Comparison of ENCODE assay signal across 1 cellular context in the genomic region with DNA sequence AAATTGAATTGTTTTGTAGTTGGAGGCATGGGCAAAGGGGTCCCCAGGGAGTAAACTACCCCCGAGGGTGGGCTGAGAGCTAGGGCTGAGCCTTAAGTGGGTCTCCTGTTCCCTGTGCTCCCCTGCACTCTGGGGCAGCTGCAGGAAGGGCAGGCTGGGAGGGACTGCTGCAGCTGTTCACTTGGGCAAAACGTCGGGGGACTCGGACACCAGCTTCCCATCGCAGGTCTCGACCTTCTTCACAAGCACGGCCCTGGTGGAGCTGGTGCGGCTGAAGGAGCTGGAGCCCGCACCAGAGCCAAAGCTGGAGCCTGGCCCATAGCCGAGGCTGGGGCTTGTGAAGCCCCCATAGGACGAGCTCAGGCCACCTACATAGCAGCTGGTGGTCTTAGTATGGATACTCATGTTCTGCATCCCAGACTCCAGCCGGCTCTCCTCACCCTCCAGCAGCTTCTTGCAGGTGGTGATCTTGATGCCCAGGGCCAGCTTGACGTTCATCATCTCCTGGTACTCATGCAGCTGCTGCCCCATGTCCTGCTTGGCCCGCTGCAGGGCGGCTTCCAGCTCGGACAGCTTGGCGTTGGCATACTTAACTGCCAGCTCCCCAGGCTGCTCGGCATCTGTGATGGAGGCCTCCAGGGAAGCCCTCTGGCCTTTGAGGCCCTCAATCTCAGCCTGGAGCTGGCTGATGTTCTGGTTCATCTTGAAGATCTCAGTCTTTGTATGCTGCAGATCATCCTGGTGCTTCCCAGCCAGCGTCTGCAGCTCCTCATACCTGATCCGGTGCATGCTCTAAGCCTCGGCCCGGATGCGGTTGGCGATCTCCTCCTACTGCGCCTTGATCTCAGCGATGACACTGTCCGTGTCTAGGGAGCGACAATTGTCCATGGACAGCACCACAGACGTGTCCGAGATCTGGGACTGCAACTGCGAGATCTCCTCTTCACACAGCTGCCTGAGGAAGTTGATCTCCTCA.
TF ChIP-seq lines count a peak whose summit lies in the region.

No MANE protein-coding gene starts in this region.

TF ChIP-seq in H1, 55 proteins besides CTCF, POLR2A, EP300 and RAD21:
- TF ChIP-seq GABPA (IDR thresholded peaks at IDR 0.05; ENCODE audit: borderline replicate concordance, insufficient read depth, low read length) (no peak), SRF (IDR thresholded peaks at IDR 0.05; ENCODE audit: low read depth, low read length) (no peak), SIX5 (IDR thresholded peaks at IDR 0.05; ENCODE audit: low read depth, low read length) (no peak), SIN3A (conservative IDR thresholded peaks at IDR 0.05 in 1 of 2, IDR thresholded peaks at IDR 0.05 in 1 of 2; ENCODE audit: low read depth in 1 of 2, low read length in 2 of 2) (no peak), SAP30 (IDR thresholded peaks at IDR 0.05; ENCODE audit: insufficient read depth, insufficient replicate concordance, low read length) (no peak), KDM5A (IDR thresholded peaks at IDR 0.05; ENCODE audit: low read length) (no peak), POU5F1 (IDR thresholded peaks at IDR 0.05; ENCODE audit: low read depth, low read length) (no peak), RNF2 (IDR thresholded peaks at IDR 0.05; ENCODE audit: borderline replicate concordance, low read depth, low read length, missing control alignments, poor library complexity, severe bottlenecking) (no peak), JUN (IDR thresholded peaks at IDR 0.05; ENCODE audit: low read depth, low read length) (no peak), ASH2L (IDR thresholded peaks at IDR 0.05; ENCODE audit: low read length) (no peak), NANOG (IDR thresholded peaks at IDR 0.05; ENCODE audit: insufficient read depth, low read depth, low read length, poor library complexity, severe bottlenecking) (no peak), POLR2AphosphoS5 (IDR thresholded peaks at IDR 0.05; ENCODE audit: low read depth, low read length) (no peak), E2F6 (IDR thresholded peaks at IDR 0.05) (no peak), CHD2 (IDR thresholded peaks at IDR 0.05; ENCODE audit: low read length) (no peak)
TF ChIP-seq in H1: peak in this region for 0.
